Comparison of ENCODE assay signal across 19 cellular contexts in the genomic region with DNA sequence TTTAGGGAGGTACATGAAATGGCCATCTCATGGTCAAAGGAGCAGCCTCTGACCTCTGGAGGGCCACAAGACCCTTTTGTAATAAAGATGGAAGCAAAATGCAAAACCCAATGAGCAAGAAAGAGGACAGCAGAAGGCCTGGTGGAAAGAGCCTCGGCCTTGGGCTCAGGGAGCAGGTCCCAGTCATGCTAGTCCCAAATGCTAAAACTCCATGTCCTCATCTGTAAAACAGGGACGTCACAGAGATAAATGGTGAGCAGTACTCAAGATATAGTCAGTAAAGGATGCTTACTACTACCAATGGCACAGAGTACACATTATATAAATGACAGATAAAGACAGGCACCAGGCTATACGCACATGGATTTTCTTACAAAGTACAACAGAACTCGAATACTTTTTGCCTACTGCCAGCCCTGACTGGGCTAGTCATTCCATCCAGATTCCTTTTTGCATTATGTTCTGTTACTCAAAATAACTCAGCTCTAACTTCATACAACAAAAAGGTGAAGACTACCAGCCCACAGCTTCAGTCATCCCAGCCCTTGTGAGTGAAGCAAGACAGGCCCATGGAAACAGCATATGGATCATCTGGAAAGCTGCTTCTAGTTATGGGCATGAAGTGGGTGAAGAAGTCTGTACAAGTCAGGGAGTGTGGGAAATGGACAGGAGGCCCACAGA.
"Had no signal": no experiment of that assay in that cellular context is flagged by ENCODE, and none has a peak within 500 bp of the region (broad histone marks: within the 10 kb centered on the region; RNA-seq: fewer than 3 reads in every experiment).

No MANE protein-coding gene starts in this region.

- H3K27me3 ChIP-seq: brain microvascular endothelial cell, hepatocyte, left lung, SJSA1 had no signal

- H3K4me1 Mint-ChIP-seq: stimulated activated naive B cell treated with anti-CD40 and anti-IgM and Interleukin-4, amounts not matched to agents 10 μg/mL and 1 μg/mL and 100 μg/mL, for 72 hours had no signal

- H3K27me3 Mint-ChIP-seq: activated naive CD8-positive, alpha-beta T cell treated with anti-CD3 and anti-CD28 coated beads, Interleukin-2, amount 10 ng/mL, durations not matched to agents 7 days and 5 days; stimulated activated naive B cell treated with anti-CD40 and anti-IgM and Interleukin-4, amounts not matched to agents 10 μg/mL and 1 μg/mL and 100 μg/mL, for 72 hours; type B pancreatic cell had no signal

- H3K27ac Mint-ChIP-seq: activated naive CD8-positive, alpha-beta T cell treated with anti-CD3 and anti-CD28 coated beads, Interleukin-2, amount 10 ng/mL, durations not matched to agents 7 days and 5 days; stimulated activated naive B cell treated with anti-CD40 and anti-IgM and Interleukin-4, amounts not matched to agents 10 μg/mL and 1 μg/mL and 100 μg/mL, for 72 hours; T-helper 2 cell treated with Interferon-gamma antibody and Interleukin-4, amounts not matched to agents 5 μg/mL and 100 μg/mL, for 36 hours; type B pancreatic cell had no signal

- H3K9me3 ChIP-seq: left lung, prostate gland, SJSA1 had no signal

- H3K4me1 ChIP-seq: left lung, prostate gland, SJSA1 had no signal

- H3K27ac ChIP-seq: brain microvascular endothelial cell, hepatocyte, left lung, prostate gland, RWPE1, SJSA1 had no signal

- DNase-seq: activated gamma-delta T cell; activated naive CD8-positive, alpha-beta T cell treated with anti-CD3 and anti-CD28 coated beads, Interleukin-2, amount 10 ng/mL, durations not matched to agents 7 days and 5 days; activated T-cell treated with anti-CD3 and anti-CD28 coated beads, Interleukin-2, amount 50 U/mL, for 48 hours; anterior cingulate cortex; brain microvascular endothelial cell; cerebellar nuclear complex; erythroblast; kidney; left lung; mesenchymal stem cell; stimulated activated CD4-positive, alpha-beta T cell treated with anti-CD3 and anti-CD28 coated beads, Interleukin-2, amount 100 ng/mL, for 48 hours; stimulated activated naive B cell treated with anti-CD40 and anti-IgM and Interleukin-4, amounts not matched to agents 10 μg/mL and 1 μg/mL and 100 μg/mL, for 72 hours; SW 1271 had no signal

- H3K9me3 Mint-ChIP-seq: activated naive CD8-positive, alpha-beta T cell treated with anti-CD3 and anti-CD28 coated beads, Interleukin-2, amount 10 ng/mL, durations not matched to agents 7 days and 5 days; stimulated activated naive B cell treated with anti-CD40 and anti-IgM and Interleukin-4, amounts not matched to agents 10 μg/mL and 1 μg/mL and 100 μg/mL, for 72 hours; T-helper 2 cell treated with Interferon-gamma antibody and Interleukin-4, amounts not matched to agents 5 μg/mL and 100 μg/mL, for 36 hours; type B pancreatic cell had no signal

- H3K4me3 ChIP-seq: hepatocyte, left lung, prostate gland, SJSA1 had no signal

- ATAC-seq: left lung; stimulated activated naive B cell treated with anti-CD40 and anti-IgM and Interleukin-4, amounts not matched to agents 10 μg/mL and 1 μg/mL and 100 μg/mL, for 72 hours had no signal

- H3K4me3 Mint-ChIP-seq: activated naive CD8-positive, alpha-beta T cell treated with anti-CD3 and anti-CD28 coated beads, Interleukin-2, amount 10 ng/mL, durations not matched to agents 7 days and 5 days; stimulated activated naive B cell treated with anti-CD40 and anti-IgM and Interleukin-4, amounts not matched to agents 10 μg/mL and 1 μg/mL and 100 μg/mL, for 72 hours; T-helper 2 cell treated with Interferon-gamma antibody and Interleukin-4, amounts not matched to agents 5 μg/mL and 100 μg/mL, for 36 hours; type B pancreatic cell had no signal
